Comparison of ENCODE assay signal across 24 cellular contexts in the genomic region with DNA sequence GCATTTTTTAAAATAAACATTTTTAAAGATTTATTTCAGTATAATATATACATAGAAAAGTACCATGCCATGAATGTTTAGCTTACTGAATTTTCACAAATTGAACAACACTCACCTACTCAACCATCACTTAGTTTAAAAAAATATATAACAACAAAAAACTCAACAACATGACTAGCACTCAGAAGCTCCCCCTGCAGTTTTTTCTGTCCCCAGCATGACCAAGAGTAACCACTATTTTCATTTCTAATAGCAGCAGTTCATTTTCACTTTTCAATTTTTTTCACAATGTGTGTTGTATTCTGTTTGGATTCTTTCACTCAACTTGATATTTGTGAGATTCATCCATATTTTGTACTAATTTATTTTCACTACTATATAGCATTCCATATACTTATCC.
DNase-seq lines count a peak whose midpoint lies in the region; ATAC-seq and TF ChIP-seq lines count a peak whose summit lies in the region.
"Had no signal": no experiment of that assay in that cellular context is flagged by ENCODE, and none has a peak within 500 bp of the region (broad histone marks: within the 10 kb centered on the region; RNA-seq: fewer than 3 reads in every experiment).

No MANE protein-coding gene starts in this region.

- H3K9me2 ChIP-seq in Loucy (replicated peaks; ENCODE audit: low read depth, low read length) (no peaks in the 10 kb centered on the region), PC-9 (ENCODE audit: insufficient read depth) (no peaks in the 10 kb centered on the region)

- H3K4me3 ChIP-seq in Loucy (ENCODE audit: low read length, poor library complexity, severe bottlenecking), result no peak overlapping the region
- H3K4me3 ChIP-seq in PC-9, result no peak overlapping the region

- TF ChIP-seq CTCF in GM12873 (IDR thresholded peaks at IDR 0.05; ENCODE audit: insufficient read depth, low read depth, low read length, missing control alignments) (peak; percentile 12), Loucy (conservative IDR thresholded peaks at IDR 0.05; ENCODE audit: low read length) (peak; percentile 25; the same call in 1 of the 2 replicates), PC-9 (conservative IDR thresholded peaks at IDR 0.05) (peak; percentile 15; the same call in 1 of the 2 replicates), GM10266 (IDR thresholded peaks at IDR 0.05; ENCODE audit: control insufficient read depth, insufficient read depth, low read depth, missing control alignments) (no peak)

- H3K4me2 ChIP-seq in Loucy (ENCODE audit: low read depth, low read length, poor library complexity, severe bottlenecking) (no peak overlapping the region), PC-9 (no peak overlapping the region)

- no peaks in the 10 kb centered on the region for H3K79me2 ChIP-seq in Loucy (ENCODE audit: insufficient read depth, low read length)
- H3K79me2 ChIP-seq in PC-9 (ENCODE audit: low read depth), result no peaks in the 10 kb centered on the region

- DNase-seq in PC-9 (no peak), NCI-H774 (lab: John Stamatoyannopoulos, UW) (no peak), GM10266 (ENCODE audit: extremely low spot score) (no peak), NCI-H2107 treated with DMSO at 0.1 percent for 48 hours (lab: John Stamatoyannopoulos, UW; ENCODE audit: unreplicated experiment) (no peak)
- no peak for DNase-seq in activated CD8-positive, alpha-beta T cell treated with anti-CD3 and anti-CD28 coated beads, Interleukin-2, amount 10 ng/mL, durations not matched to agents 7 days and 5 days
- DNase-seq: BE2C; Caco-2; CD4-positive, alpha-beta memory T cell; DND-41; H7; KG1; MV-4-11; NCI-H1417; NCI-H187; NCI-H446 treated with DMSO at 0.1 percent for 48 hours; NCI-H69; NK-92 treated with Interleukin-12 subunit alpha and Interleukin-12 subunit beta, amount 100 ng/mL, for 24 hours; RPMI8226; SHP77; T1000 had no signal

- no peak overlapping the region for H3K27ac Mint-ChIP-seq in activated CD8-positive, alpha-beta T cell treated with anti-CD3 and anti-CD28 coated beads, Interleukin-2, amount 10 ng/mL, durations not matched to agents 7 days and 5 days
- H3K27ac Mint-ChIP-seq: CD4-positive, alpha-beta memory T cell; T-helper 1 cell treated with Interleukin-12 subunit alpha and Interleukin-12 subunit beta and Interleukin-4 antibody, amounts not matched to agents 30 μg/mL and 1 μg/mL, for 36 hours had no signal

- no peak overlapping the region for H3K9ac ChIP-seq in Loucy (ENCODE audit: low read depth, low read length, poor library complexity, severe bottlenecking)

- peaks cover 12% of the 10 kb centered on the region for H3K4me1 Mint-ChIP-seq in activated CD8-positive, alpha-beta T cell treated with anti-CD3 and anti-CD28 coated beads, Interleukin-2, amount 10 ng/mL, durations not matched to agents 7 days and 5 days (ENCODE audit: low read depth)

- H3F3A ChIP-seq in Loucy (ENCODE audit: low read depth), result no peaks in the 10 kb centered on the region
- no peaks in the 10 kb centered on the region for H3F3A ChIP-seq in PC-9 (ENCODE audit: insufficient read depth, low read depth)

- BruUV-seq in PC-9 (replicated peaks; lab: Mats Ljungman, UMichigan), result no TSS peak

- no peak overlapping the region for H3K27ac ChIP-seq in PC-9
- H3K27ac ChIP-seq: HL-60 had no signal

- H3K36me3 ChIP-seq in Loucy (ENCODE audit: insufficient read depth, low read length) (no peaks in the 10 kb centered on the region), PC-9 (ENCODE audit: low read depth) (no peaks in the 10 kb centered on the region)
- H3K36me3 ChIP-seq: BE2C had no signal

- H3K4me3 Mint-ChIP-seq in activated CD8-positive, alpha-beta T cell treated with anti-CD3 and anti-CD28 coated beads, Interleukin-2, amount 10 ng/mL, durations not matched to agents 7 days and 5 days, result no peak overlapping the region
- H3K4me3 Mint-ChIP-seq: CD4-positive, alpha-beta memory T cell; T-helper 1 cell treated with Interleukin-12 subunit alpha and Interleukin-12 subunit beta and Interleukin-4 antibody, amounts not matched to agents 30 μg/mL and 1 μg/mL, for 36 hours had no signal

- H2AFZ ChIP-seq in Loucy (ENCODE audit: low read length), result no peak overlapping the region
- no peak overlapping the region for H2AFZ ChIP-seq in PC-9

- no peaks in the 10 kb centered on the region for H3K9me3 Mint-ChIP-seq in activated CD8-positive, alpha-beta T cell treated with anti-CD3 and anti-CD28 coated beads, Interleukin-2, amount 10 ng/mL, durations not matched to agents 7 days and 5 days (ENCODE audit: insufficient read depth)
- H3K9me3 Mint-ChIP-seq: T-helper 1 cell treated with Interleukin-12 subunit alpha and Interleukin-12 subunit beta and Interleukin-4 antibody, amounts not matched to agents 30 μg/mL and 1 μg/mL, for 36 hours had no signal

- H3K9me3 ChIP-seq in Loucy (ENCODE audit: insufficient read depth, low read depth, low read length) (no peaks in the 10 kb centered on the region), PC-9 (ENCODE audit: insufficient read depth, low read depth) (no peaks in the 10 kb centered on the region)
- H3K9me3 ChIP-seq: BE2C, Caco-2 had no signal

- no peaks in the 10 kb centered on the region for H3K4me1 ChIP-seq in Loucy (ENCODE audit: insufficient read depth, low read length, poor library complexity, severe bottlenecking)
- H3K4me1 ChIP-seq in PC-9 (replicated peaks; ENCODE audit: insufficient read depth), result no peaks in the 10 kb centered on the region
- H3K4me1 ChIP-seq: BE2C, Caco-2 had no signal

- peaks cover 2% of the 10 kb centered on the region for H3K27me3 Mint-ChIP-seq in activated CD8-positive, alpha-beta T cell treated with anti-CD3 and anti-CD28 coated beads, Interleukin-2, amount 10 ng/mL, durations not matched to agents 7 days and 5 days (ENCODE audit: low read depth)

- no peak for ATAC-seq in activated CD8-positive, alpha-beta T cell treated with anti-CD3 and anti-CD28 coated beads, Interleukin-2, amount 10 ng/mL, durations not matched to agents 7 days and 5 days

- CTCF ChIA-PET in PC-9 (lab: Charles Lee), result no interaction called here
- CTCF ChIA-PET in activated CD8-positive, alpha-beta T cell treated with anti-CD3 and anti-CD28 coated beads, Interleukin-2, amount 10 ng/mL, durations not matched to agents 7 days and 5 days (lab: Charles Lee), result no interaction called here

- no peaks in the 10 kb centered on the region for H4K20me1 ChIP-seq in Loucy (ENCODE audit: insufficient read depth, low read length, poor library complexity, severe bottlenecking)
- H4K20me1 ChIP-seq in PC-9 (ENCODE audit: insufficient read depth), result no peaks in the 10 kb centered on the region

- H3K27me3 ChIP-seq in Loucy (ENCODE audit: insufficient read depth, low read length, poor library complexity, severe bottlenecking) (no peaks in the 10 kb centered on the region), PC-9 (ENCODE audit: insufficient read depth, low read depth) (no peaks in the 10 kb centered on the region)
- H3K27me3 ChIP-seq: BE2C had no signal

- intact Hi-C loops in PC-9 (cut with micrococcal nuclease; ENCODE audit: unreplicated experiment), result no loop called here

- POLR2A ChIA-PET in PC-9 (lab: Charles Lee; ENCODE audit: unreplicated experiment), result no interaction called here
- POLR2A ChIA-PET in activated CD8-positive, alpha-beta T cell treated with anti-CD3 and anti-CD28 coated beads, Interleukin-2, amount 10 ng/mL, durations not matched to agents 7 days and 5 days (lab: Charles Lee), result no interaction called here

- no peaks in the 10 kb centered on the region for H3K36me3 Mint-ChIP-seq in activated CD8-positive, alpha-beta T cell treated with anti-CD3 and anti-CD28 coated beads, Interleukin-2, amount 10 ng/mL, durations not matched to agents 7 days and 5 days (ENCODE audit: low read depth)
- H3K36me3 Mint-ChIP-seq: CD4-positive, alpha-beta memory T cell had no signal
